Comparison of ENCODE assay signal across 11 cellular contexts in the genomic region with DNA sequence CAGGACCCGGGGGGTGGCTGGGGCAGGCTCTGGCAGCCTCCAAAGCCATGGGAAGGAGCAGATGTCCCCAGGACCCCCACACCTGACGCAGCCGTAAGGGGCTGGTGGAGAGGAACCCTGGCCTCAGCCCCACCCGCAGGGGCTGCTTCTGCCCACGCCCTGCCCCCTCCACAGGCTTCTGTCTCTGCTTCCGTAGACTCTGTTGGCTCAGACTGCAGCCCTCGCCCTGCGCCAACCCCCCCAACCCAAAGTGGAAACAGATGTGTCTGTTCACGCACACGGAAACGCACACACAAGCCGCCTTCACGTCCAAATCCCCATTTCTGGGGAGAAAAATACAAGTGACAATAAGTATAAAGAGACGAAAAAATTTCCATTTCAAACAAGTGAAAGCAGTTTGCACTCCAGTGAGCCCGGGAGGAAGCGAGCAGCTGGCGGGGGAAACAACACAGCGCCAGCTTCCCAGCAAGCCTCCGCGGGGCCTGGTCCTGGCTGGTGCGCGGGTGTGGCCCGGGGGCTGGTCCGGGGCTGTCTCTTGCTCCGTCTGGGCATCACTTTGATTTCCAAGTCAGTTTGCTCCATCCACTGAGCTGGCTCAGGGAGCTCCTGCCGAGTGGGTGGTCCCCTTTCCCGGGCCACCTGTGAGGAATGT. TPM values are rescaled to one million over a fixed set of nuclear protein-coding genes. Genes with fewer than 3 reads are reported as not detected.
DNase-seq lines count a peak whose midpoint lies in the region; ATAC-seq, FAIRE-seq and TF ChIP-seq lines count a peak whose summit lies in the region.
"Had no signal": no experiment of that assay in that cellular context is flagged by ENCODE, and none has a peak within 500 bp of the region (broad histone marks: within the 10 kb centered on the region; RNA-seq: fewer than 3 reads in every experiment).

No MANE protein-coding gene starts in this region.

- H3K27me3 Mint-ChIP-seq in brain, result peaks cover 10% of the 10 kb centered on the region

- CTCF ChIA-PET in HepG2 (lab: Yijun Ruan, JAX; ENCODE audit: low intra/inter-chr PET ratio, low total read pairs), result no interaction called here

- no peaks in the 10 kb centered on the region for H4K20me1 ChIP-seq in HepG2 (ENCODE audit: insufficient read depth, low read length)

- H3K27ac ChIP-seq in HepG2 (ENCODE audit: extremely low read length, insufficient read depth, low read length) (no peak overlapping the region), thymus (ENCODE audit: low read depth) (peak overlapping the region; percentile 74)
- H3K27ac ChIP-seq: 22Rv1, KMS-11 had no signal

- H3K27ac Mint-ChIP-seq in brain, result peak overlapping the region; percentile 64 to 97 (median 93)

- BruUV-seq in HepG2 (replicated peaks; lab: Mats Ljungman, UMichigan), result no TSS peak

- TF ChIP-seq EP300 in HepG2 (IDR thresholded peaks at IDR 0.05; ENCODE audit: low read depth in 2 of 2, low read length in 2 of 2) (no peak), HepG2 (CRISPR knock-in tag; IDR thresholded peaks at IDR 0.05; ENCODE audit: borderline replicate concordance) (no peak)

- H2AFZ ChIP-seq in HepG2 (ENCODE audit: low read length), result no peak overlapping the region

- no peak for TF ChIP-seq POLR2A in HepG2 (IDR thresholded peaks at IDR 0.05; ENCODE audit: insufficient read depth in 1 of 2, low read depth in 2 of 2, low read length in 2 of 2)

- no peak overlapping the region for H3K9ac ChIP-seq in HepG2 (ENCODE audit: insufficient read depth, low read depth, low read length)
- H3K9ac ChIP-seq: KMS-11 had no signal

- no peak for FAIRE-seq in HepG2 (lab: Jason Lieb, UNC)

- DNase-seq in DMS 273 (lab: John Stamatoyannopoulos, UW; ENCODE audit: unreplicated experiment) (peak; percentile 76), DMS 273 treated with DMSO at 0.1 percent for 48 hours (lab: John Stamatoyannopoulos, UW) (no peak), HepG2 (ENCODE audit: low spot score) (no peak), UCSD-AML1 (lab: John Stamatoyannopoulos, UW; ENCODE audit: unreplicated experiment) (no peak)
- DNase-seq: stimulated activated naive CD4-positive, alpha-beta T cell treated with Interleukin-2 at 50 U/mL for 16 hours had no signal

- peaks cover 0 to 7% (median 0%) of the 10 kb centered on the region in 5 experiments for H3K9me3 Mint-ChIP-seq in brain

- in situ Hi-C loops in HepG2 (cut with HindIII; ENCODE audit: extremely low pct_ligation_motif_present, low pct_unique_long_range_greater_than_20kb), result no loop called here

- intact Hi-C loops in HepG2 (cut with micrococcal nuclease; ENCODE audit: unreplicated experiment), result no loop called here

- no peaks in the 10 kb centered on the region for H3K36me3 Mint-ChIP-seq in brain

- TF ChIP-seq RAD21 in HepG2 (CRISPR knock-in tag; IDR thresholded peaks at IDR 0.05), result no peak

- H3K4me3 Mint-ChIP-seq in brain, result peak overlapping the region in 4 of 5 experiments; percentile 50 to 65 (median 56)

- no peaks in the 10 kb centered on the region for H3K36me3 ChIP-seq in HepG2 (replicated peaks in 1 of 2; ENCODE audit: control insufficient read depth in 1 of 2, insufficient read depth in 2 of 2, low read length in 2 of 2)
- no peaks in the 10 kb centered on the region for H3K36me3 ChIP-seq in thymus (ENCODE audit: control insufficient read depth, insufficient read depth)

- TF ChIP-seq CTCF in brain (conservative IDR thresholded peaks at IDR 0.05) (no peak), HepG2 (CRISPR knock-in tag; IDR thresholded peaks at IDR 0.05) (no peak)

- ATAC-seq in HepG2 (no peak), GM19397 (IDR thresholded peaks at IDR 0.05; ENCODE audit: unreplicated experiment) (no peak), GM19035 (IDR thresholded peaks at IDR 0.05; ENCODE audit: unreplicated experiment) (no peak)

- H3K4me1 ChIP-seq in HepG2 (ENCODE audit: insufficient read depth, low read length), result peaks cover 55% of the 10 kb centered on the region
- peaks cover 30% of the 10 kb centered on the region for H3K4me1 ChIP-seq in thymus (ENCODE audit: control insufficient read depth, insufficient read depth, low read length)

- POLR2A ChIA-PET in HepG2 (lab: Yijun Ruan, JAX), result no interaction called here

- 56% methylated on average over 15 of the region's 27 CpGs for WGBS in HepG2 (ENCODE audit: low lambda C conversion rate)
- WGBS in thymus, result 10% methylated on average over 27 of the region's 27 CpGs

- H3K9me3 ChIP-seq in HepG2 (ENCODE audit: low read length) (no peaks in the 10 kb centered on the region), thymus (ENCODE audit: control insufficient read depth) (no peaks in the 10 kb centered on the region)

- no peaks in the 10 kb centered on the region for H3K79me2 ChIP-seq in HepG2 (ENCODE audit: insufficient read depth, low read length)

- H3K4me2 ChIP-seq in HepG2 (ENCODE audit: low read depth, low read length), result peak overlapping the region; percentile 45; the same call in 1 of the 2 replicates
- H3K4me2 ChIP-seq: KMS-11 had no signal

- peaks cover 13 to 87% of the 10 kb centered on the region in 2 experiments for H3K27me3 ChIP-seq in HepG2 (ENCODE audit: control insufficient read depth in 1 of 2, insufficient read depth in 2 of 2, low read length in 2 of 2)
- H3K27me3 ChIP-seq in thymus (ENCODE audit: control insufficient read depth, insufficient read depth), result no peaks in the 10 kb centered on the region

- peak overlapping the region in 1 of 3 experiments; percentile 0; a peak in 1 of 6 replicates for H3K4me3 ChIP-seq in HepG2 (replicated peaks in 1 of 3; ENCODE audit: insufficient read depth in 1 of 3, low read depth in 2 of 3, low read length in 3 of 3)
- H3K4me3 ChIP-seq in thymus (ENCODE audit: low read length), result peak overlapping the region; percentile 43

- peaks cover 35% of the 10 kb centered on the region for H3K4me1 Mint-ChIP-seq in brain

TF ChIP-seq in HepG2, 621 proteins besides CTCF, POLR2A, EP300 and RAD21:
- peak; percentile 77; the same call in 1 of the 2 replicates for TF ChIP-seq ZBTB38 (CRISPR knock-in tag; IDR thresholded peaks at IDR 0.05)
- TF ChIP-seq ASH2L (IDR thresholded peaks at IDR 0.05; ENCODE audit: insufficient read length, low read depth, low read length), result no peak
- TF ChIP-seq ZNF180 (CRISPR knock-in tag; IDR thresholded peaks at IDR 0.05; ENCODE audit: borderline replicate concordance, low read depth), result no peak
- TF ChIP-seq HNF4G (IDR thresholded peaks at IDR 0.05; ENCODE audit: borderline replicate concordance, low read depth, low read length), result no peak
- TF ChIP-seq HNF4G (CRISPR knock-in tag; IDR thresholded peaks at IDR 0.05; ENCODE audit: borderline replicate concordance, low read depth), result no peak
- TF ChIP-seq KDM4B (CRISPR knock-in tag; IDR thresholded peaks at IDR 0.05), result no peak
- peak; percentile 23; the same call in 1 of the 2 replicates for TF ChIP-seq ZBTB33 (CRISPR knock-in tag; IDR thresholded peaks at IDR 0.05)

RNA-seq across cellular contexts. Expression of gene RXRA, which starts 32.6 kb away (rescaled TPM):
- 29.9 TPM for polyA plus RNA-seq in brain (ENCODE audit: insufficient read depth, low read depth, low replicate concordance)
- 19.2 and 29.2 TPM in 2 replicates for total RNA-seq in HepG2 (2016; rRNA removed; fragmentation: Illumina TruSeq; extraction: Trizol)
- total RNA-seq in HepG2 (2016; cell fraction: cytosol; rRNA removed; fragmentation: Illumina TruSeq; extraction: Trizol; ENCODE audit: low read depth), result 24.1 and 24.5 TPM in 2 replicates
- 16.2 and 29.2 TPM in 2 replicates for total RNA-seq in HepG2 (2016; cell fraction: insoluble cytoplasmic fraction; rRNA removed; fragmentation: Illumina TruSeq; extraction: Trizol)
- 50.6 and 51.0 TPM in 2 replicates for total RNA-seq in HepG2 (2016; cell fraction: membrane; rRNA removed; fragmentation: Illumina TruSeq; extraction: Trizol)
- total RNA-seq in HepG2 (2016; cell fraction: nucleus; rRNA removed; fragmentation: Illumina TruSeq; extraction: Trizol), result 14.5 and 14.9 TPM in 2 replicates
- 18.9 and 23.8 TPM in 2 replicates for polyA plus RNA-seq in HepG2 (2011; rRNA removed)
- 20.3 and 28.6 TPM in 2 replicates for polyA plus RNA-seq in HepG2 (2011; cell fraction: cytosol; rRNA removed)
- 25.5 and 28.6 TPM in 2 replicates for polyA plus RNA-seq in HepG2 (2011; cell fraction: nucleus; rRNA removed)
- 42.6 and 48.4 TPM in 2 replicates for polyA plus RNA-seq in HepG2 (2012)
- polyA plus RNA-seq in HepG2 (2016; cell fraction: cytosol; fragmentation: Illumina TruSeq; extraction: Trizol; ENCODE audit: low read depth), result 68.3 and 74.3 TPM in 2 replicates
- polyA plus RNA-seq in HepG2 (2016; cell fraction: insoluble cytoplasmic fraction; fragmentation: Illumina TruSeq; extraction: Trizol; ENCODE audit: low read depth), result 28.2 and 39.1 TPM in 2 replicates
- polyA plus RNA-seq in HepG2 (2016; cell fraction: membrane; fragmentation: Illumina TruSeq; extraction: Trizol; ENCODE audit: low read depth), result 81.0 and 95.6 TPM in 2 replicates
- 27.8 and 30.7 TPM in 2 replicates for polyA plus RNA-seq in HepG2 (2016; cell fraction: nucleus; fragmentation: Illumina TruSeq; extraction: Trizol; ENCODE audit: insufficient read depth, low read depth)
- 26.4 and 69.1 TPM in 2 replicates for polyA minus RNA-seq in HepG2 (2011; rRNA and poly(A)+ RNA removed; ENCODE audit: low replicate concordance)
- 27.2 and 30.5 TPM in 2 replicates for polyA minus RNA-seq in HepG2 (2011; cell fraction: cytosol; rRNA and poly(A)+ RNA removed)
- 13.6 and 15.8 TPM in 2 replicates for polyA minus RNA-seq in HepG2 (2011; cell fraction: nucleus; rRNA and poly(A)+ RNA removed)
- 20.4 TPM for polyA plus RNA-seq in thymus
